ENCODE assay signal across 13 cellular contexts in the genomic region with DNA sequence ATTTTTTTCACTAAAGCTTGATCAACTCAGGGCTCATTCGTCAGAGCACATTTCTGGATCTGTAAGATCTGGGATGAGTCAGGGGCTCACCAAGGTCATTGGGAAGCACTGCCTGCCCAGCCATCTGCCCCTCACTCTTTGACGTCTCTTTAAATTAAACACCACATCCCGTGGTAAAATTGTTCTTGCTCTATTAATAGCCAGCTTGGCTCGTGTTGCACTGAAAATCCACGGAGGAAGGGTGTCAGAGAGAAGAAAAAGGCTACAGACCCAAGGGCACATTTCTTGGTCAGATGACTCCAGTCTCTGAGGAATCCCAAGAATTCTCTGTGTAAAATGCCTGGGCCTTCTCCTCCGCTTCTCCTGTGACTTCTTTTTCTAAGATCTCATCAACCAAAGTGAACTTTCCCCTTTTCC. TPM values are rescaled to one million over a fixed set of nuclear protein-coding genes. Genes with fewer than 3 reads are reported as not detected.
A peak's percentile ranks its signal among the peaks of the same experiment; 100 is the strongest.
DNase-seq lines count a peak whose midpoint lies in the region; ATAC-seq and TF ChIP-seq lines count a peak whose summit lies in the region.
"Had no signal": no experiment of that assay in that cellular context is flagged by ENCODE, and none has a peak within 500 bp of the region (broad histone marks: within the 10 kb centered on the region; RNA-seq: fewer than 3 reads in every experiment).

No MANE protein-coding gene starts in this region.

- H3K27ac ChIP-seq in SJSA1, result peak overlapping the region; percentile 62
- H3K27ac ChIP-seq: epithelial cell of prostate had no signal

- H3K27me3 ChIP-seq in SJSA1 (replicated peaks), result no peaks in the 10 kb centered on the region

- no peaks in the 10 kb centered on the region for H3K9me3 Mint-ChIP-seq in osteocyte (ENCODE audit: unreplicated experiment)
- no peaks in the 10 kb centered on the region for H3K9me3 Mint-ChIP-seq in progenitor cell of endocrine pancreas (ENCODE audit: low read depth)
- H3K9me3 Mint-ChIP-seq in activated T-cell treated with anti-CD3 and anti-CD28 coated beads, Interleukin-2, amount 50 U/mL, for 72 hours, result no peaks in the 10 kb centered on the region

- no peaks in the 10 kb centered on the region for H3K36me3 Mint-ChIP-seq in osteocyte (ENCODE audit: unreplicated experiment)
- H3K36me3 Mint-ChIP-seq in progenitor cell of endocrine pancreas (ENCODE audit: insufficient read depth), result no peaks in the 10 kb centered on the region
- no peaks in the 10 kb centered on the region for H3K36me3 Mint-ChIP-seq in activated T-cell treated with anti-CD3 and anti-CD28 coated beads, Interleukin-2, amount 50 U/mL, for 72 hours (ENCODE audit: insufficient read depth in 2 of 2)

- H3K27me3 Mint-ChIP-seq in osteocyte (ENCODE audit: unreplicated experiment), result no peaks in the 10 kb centered on the region
- peaks cover 2% of the 10 kb centered on the region for H3K27me3 Mint-ChIP-seq in progenitor cell of endocrine pancreas
- H3K27me3 Mint-ChIP-seq in activated T-cell treated with anti-CD3 and anti-CD28 coated beads, Interleukin-2, amount 50 U/mL, for 72 hours (ENCODE audit: low read depth), result no peaks in the 10 kb centered on the region

- H3K4me1 Mint-ChIP-seq in osteocyte (ENCODE audit: unreplicated experiment) (peaks cover 20% of the 10 kb centered on the region), progenitor cell of endocrine pancreas (ENCODE audit: low read depth) (peaks cover 22% of the 10 kb centered on the region)
- no peaks in the 10 kb centered on the region for H3K4me1 Mint-ChIP-seq in activated T-cell treated with anti-CD3 and anti-CD28 coated beads, Interleukin-2, amount 50 U/mL, for 72 hours (ENCODE audit: low read depth)

- TF ChIP-seq CTCF in fibroblast of villous mesenchyme (IDR thresholded peaks at IDR 0.05; ENCODE audit: insufficient read depth, low read depth, low read length) (no peak), osteocyte (IDR thresholded peaks at IDR 0.05) (no peak), progenitor cell of endocrine pancreas (IDR thresholded peaks at IDR 0.05; ENCODE audit: unreplicated experiment) (no peak)

- DNase-seq in COLO829 (ENCODE audit: low spot score), result peak; percentile 11
- peak in 1 of 2 experiments; percentile 53 for DNase-seq in SJSA1 (ENCODE audit: low read depth in 1 of 2, low spot score in 2 of 2)
- peak; percentile 72 for DNase-seq in fibroblast of villous mesenchyme (ENCODE audit: low read depth)
- no peak for DNase-seq in osteocyte (ENCODE audit: extremely low spot score, unreplicated experiment)
- no peak for DNase-seq in progenitor cell of endocrine pancreas (ENCODE audit: low spot score, unreplicated experiment)
- no peak for DNase-seq in activated T-cell treated with anti-CD3 and anti-CD28 coated beads, Interleukin-2, amount 50 U/mL, for 72 hours
- DNase-seq in DMS53 (lab: John Stamatoyannopoulos, UW), result no peak
- DNase-seq: activated CD4-positive, CD25-positive, alpha-beta regulatory T cell; activated naive CD4-positive, alpha-beta T cell treated with anti-CD3 and anti-CD28 coated beads, Interleukin-2, amount 50 U/mL, for 16 hours; NCI-H1436 had no signal

- ATAC-seq in GM21825 (IDR thresholded peaks at IDR 0.05; ENCODE audit: unreplicated experiment), result no peak
- ATAC-seq in activated T-cell treated with anti-CD3 and anti-CD28 coated beads, Interleukin-2, amount 50 U/mL, for 72 hours (replicated peaks in 1 of 2), result no peak
- ATAC-seq: HCT116 had no signal

- no peaks in the 10 kb centered on the region for H3K9me3 ChIP-seq in SJSA1 (replicated peaks)

- no peaks in the 10 kb centered on the region for H3K36me3 ChIP-seq in SJSA1

- no peak overlapping the region for H3K4me3 Mint-ChIP-seq in osteocyte (ENCODE audit: unreplicated experiment)
- H3K4me3 Mint-ChIP-seq in progenitor cell of endocrine pancreas (ENCODE audit: low read depth), result no peak overlapping the region
- no peak overlapping the region for H3K4me3 Mint-ChIP-seq in activated T-cell treated with anti-CD3 and anti-CD28 coated beads, Interleukin-2, amount 50 U/mL, for 72 hours

- H3K4me1 ChIP-seq in SJSA1 (replicated peaks), result peaks cover 15% of the 10 kb centered on the region

- H3K4me3 ChIP-seq in SJSA1 (no peak overlapping the region), fibroblast of villous mesenchyme (ENCODE audit: low read depth, low read length) (no peak overlapping the region)

- H3K27ac Mint-ChIP-seq in osteocyte (ENCODE audit: unreplicated experiment) (peak overlapping the region; percentile 91), progenitor cell of endocrine pancreas (no peak overlapping the region)
- no peak overlapping the region for H3K27ac Mint-ChIP-seq in activated T-cell treated with anti-CD3 and anti-CD28 coated beads, Interleukin-2, amount 50 U/mL, for 72 hours

RNA-seq across cellular contexts. Expression of gene GATB, which starts 45.7 kb away (rescaled TPM):
- 14.4 and 21.9 TPM in 2 replicates for total RNA-seq in SJSA1 (2014; rRNA removed; shearing (Covaris generic))
- total RNA-seq in fibroblast of villous mesenchyme (14.5 and 15.5 TPM in 2 replicates), osteocyte (18.0 and 20.9 TPM in 2 replicates), progenitor cell of endocrine pancreas (15.7 and 20.3 TPM in 2 replicates)
- total RNA-seq in activated T-cell treated with anti-CD3 and anti-CD28 coated beads, Interleukin-2, amount 50 U/mL, for 72 hours, result 10 to 100 TPM; 15.4 to 19.5 TPM

Comparison
In these comparisons a context has a peak if more than half of its experiments do, and no peak if none do; other contexts are left out.
1. DNase-seq: peak in COLO829 (single experiment) and fibroblast of villous mesenchyme (single experiment); none in osteocyte (single experiment), progenitor cell of endocrine pancreas (single experiment), activated T-cell treated with anti-CD3 and anti-CD28 coated beads, Interleukin-2, amount 50 U/mL, for 72 hours (0 of 2) and DMS53 (single experiment).